In the genomic region with DNA sequence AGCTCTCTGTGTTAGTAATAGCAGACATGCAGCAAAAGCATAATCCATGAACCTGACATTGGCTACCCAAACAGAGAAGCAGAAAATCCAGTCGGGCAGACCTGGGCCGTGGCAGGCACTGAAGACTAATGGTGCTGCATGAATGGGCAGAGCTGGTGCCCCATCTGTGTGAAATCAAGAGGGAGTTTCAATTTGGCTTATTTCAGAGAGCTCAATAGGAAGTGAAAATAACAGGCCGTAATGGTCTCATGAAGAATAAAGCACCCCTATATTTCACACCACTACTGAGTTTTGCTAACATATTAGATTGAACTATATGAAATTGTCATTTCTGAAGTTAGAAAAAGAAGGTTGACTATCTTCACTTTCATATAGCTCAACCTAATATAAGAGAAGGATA, we compare ENCODE assay signal across 10 cellular contexts.
DNase-seq lines count a peak whose midpoint lies in the region; ATAC-seq lines count a peak whose summit lies in the region.
"Had no signal": no experiment of that assay in that cellular context is flagged by ENCODE, and none has a peak within 500 bp of the region (broad histone marks: within the 10 kb centered on the region; RNA-seq: fewer than 3 reads in every experiment).

No MANE protein-coding gene starts in this region.

- peak; percentile 51 for DNase-seq in left kidney (ENCODE audit: low read depth, low spot score)
- DNase-seq in OCI-M2 (lab: John Stamatoyannopoulos, UW; ENCODE audit: unreplicated experiment): no peak
- no peak for DNase-seq in NCI-H146 treated with DMSO at 0.1 percent for 48 hours (lab: John Stamatoyannopoulos, UW; ENCODE audit: unreplicated experiment)
- DNase-seq in stimulated activated CD4-positive, alpha-beta T cell treated with anti-CD3 and anti-CD28 coated beads, Interleukin-1b, Interleukin-23, amount 100 ng/mL, for 48 hours: no peak
- no peak for DNase-seq in NCI-H2081 (lab: John Stamatoyannopoulos, UW)
- DNase-seq: activated CD4-positive, alpha-beta T cell treated with anti-CD3 and anti-CD28 coated beads, Interleukin-2, amount 50 U/mL, for 1 hour; posterior cingulate gyrus had no signal

- ATAC-seq in GM18858 (IDR thresholded peaks at IDR 0.05; ENCODE audit: unreplicated experiment) (peak; percentile 89), GM21717 (IDR thresholded peaks at IDR 0.05; ENCODE audit: unreplicated experiment) (peak; percentile 96), HG03432 (IDR thresholded peaks at IDR 0.05; ENCODE audit: unreplicated experiment) (peak; percentile 93)
